ENCODE assay signal across 25 cellular contexts in the genomic region with DNA sequence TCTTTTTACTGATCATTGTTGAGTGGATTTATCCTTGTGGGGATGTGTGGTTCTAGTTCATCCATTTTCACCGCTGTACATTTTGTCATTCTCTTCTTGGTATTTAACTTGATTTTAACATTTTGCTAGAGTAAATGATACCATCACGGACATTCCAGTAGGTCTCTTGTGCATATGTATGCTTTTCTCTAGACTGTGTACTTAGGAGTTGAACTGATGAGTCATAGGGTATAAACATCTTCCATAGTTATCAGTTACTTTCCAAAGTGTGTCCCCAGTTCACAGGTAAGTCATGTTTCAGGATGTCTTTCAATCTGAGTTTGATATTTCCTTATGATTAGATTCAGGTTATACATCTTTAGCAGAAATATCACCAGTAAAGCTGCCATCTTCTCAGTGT.
"Had no signal": no experiment of that assay in that cellular context is flagged by ENCODE, and none has a peak within 500 bp of the region (broad histone marks: within the 10 kb centered on the region; RNA-seq: fewer than 3 reads in every experiment).

No MANE protein-coding gene starts in this region.

- H3K27me3 ChIP-seq: brain microvascular endothelial cell, SJCRH30 had no signal

- H3K36me3 Mint-ChIP-seq: activated naive CD4-positive, alpha-beta T cell treated with anti-CD3 and anti-CD28 coated beads, Interleukin-2, amount 10 ng/mL, durations not matched to agents 7 days and 5 days had no signal

- H3K27me3 Mint-ChIP-seq: activated CD8-positive, alpha-beta T cell treated with anti-CD3 and anti-CD28 coated beads for 36 hours; activated naive CD4-positive, alpha-beta T cell treated with anti-CD3 and anti-CD28 coated beads, Interleukin-2, amount 10 ng/mL, durations not matched to agents 7 days and 5 days; activated naive CD8-positive, alpha-beta T cell treated with anti-CD3 and anti-CD28 coated beads for 36 hours had no signal

- H3K36me3 ChIP-seq: brain microvascular endothelial cell, SJCRH30 had no signal

- H3K27ac ChIP-seq: brain microvascular endothelial cell, SJCRH30, VCaP had no signal

- H3K4me3 Mint-ChIP-seq: activated CD8-positive, alpha-beta T cell treated with anti-CD3 and anti-CD28 coated beads for 36 hours; activated naive CD4-positive, alpha-beta T cell treated with anti-CD3 and anti-CD28 coated beads, Interleukin-2, amount 10 ng/mL, durations not matched to agents 7 days and 5 days; activated naive CD8-positive, alpha-beta T cell treated with anti-CD3 and anti-CD28 coated beads for 36 hours; activated T-cell treated with anti-CD3 and anti-CD28 coated beads, Interleukin-2, amount 50 U/mL, for 72 hours had no signal

- H3K4me3 ChIP-seq: SJCRH30 had no signal

- H3K9me3 ChIP-seq: SJCRH30, SK-N-SH had no signal

- H3K4me2 ChIP-seq: SK-N-SH had no signal

- H3K9me3 Mint-ChIP-seq: activated naive CD4-positive, alpha-beta T cell treated with anti-CD3 and anti-CD28 coated beads, Interleukin-2, amount 10 ng/mL, durations not matched to agents 7 days and 5 days; activated T-cell treated with anti-CD3 and anti-CD28 coated beads, Interleukin-2, amount 50 U/mL, for 72 hours had no signal

- ATAC-seq: activated CD8-positive, alpha-beta T cell treated with anti-CD3 and anti-CD28 coated beads for 36 hours; activated T-cell treated with anti-CD3 and anti-CD28 coated beads, Interleukin-2, amount 50 U/mL, for 72 hours; Panc1 had no signal

- H3K27ac Mint-ChIP-seq: activated CD8-positive, alpha-beta T cell treated with anti-CD3 and anti-CD28 coated beads for 36 hours; activated naive CD4-positive, alpha-beta T cell treated with anti-CD3 and anti-CD28 coated beads, Interleukin-2, amount 10 ng/mL, durations not matched to agents 7 days and 5 days; activated naive CD8-positive, alpha-beta T cell treated with anti-CD3 and anti-CD28 coated beads for 36 hours; activated T-cell treated with anti-CD3 and anti-CD28 coated beads, Interleukin-2, amount 50 U/mL, for 72 hours; activated T-helper 2 cell treated with anti-CD3 and anti-CD28 coated beads, Interferon-gamma antibody, Interleukin-2, Interleukin-4, amounts not matched to agents 10 μg/mL and 5 μg/mL and 100 μg/mL, durations not matched to agents 14 hours and 24 hours and 36 hours had no signal

- DNase-seq: activated CD4-positive, alpha-beta T cell treated with anti-CD3 and anti-CD28 coated beads for 4 hours; activated CD4-positive, CD25-positive, alpha-beta regulatory T cell; activated CD8-positive, alpha-beta memory T cell treated with anti-CD3 and anti-CD28 coated beads, Interleukin-2, amount 50 U/mL, for 4 hours; activated CD8-positive, alpha-beta T cell treated with anti-CD3 and anti-CD28 coated beads for 36 hours; activated gamma-delta T cell treated with Interleukin-2 at 50 U/mL for 16 hours; activated naive CD4-positive, alpha-beta T cell treated with anti-CD3 and anti-CD28 coated beads, Interleukin-2, amount 10 ng/mL, durations not matched to agents 7 days and 5 days; activated naive CD8-positive, alpha-beta T cell treated with anti-CD3 and anti-CD28 coated beads for 36 hours; activated T-cell treated with anti-CD3 and anti-CD28 coated beads, Interleukin-2, amount 50 U/mL, for 72 hours; brain microvascular endothelial cell; cerebellar nuclear complex; NCI-H1048; NCI-H1930; NCI-H2107; NCI-H2171 treated with DMSO at 0.1 percent for 48 hours; NCI-H226; NCI-H526; NCI-H82; Right ventricle myocardium superior; RPMI8226; SJCRH30; SK-N-SH; T-helper 1 cell had no signal
